8 cellular contexts compared by ENCODE assay signal in genomic region chr2:181904022-181904632, GRCh38. TPM values are rescaled to one million over a fixed set of nuclear protein-coding genes. Genes with fewer than 3 reads are reported as not detected.
DNase-seq lines count a peak whose midpoint lies in the region; ATAC-seq, FAIRE-seq and TF ChIP-seq lines count a peak whose summit lies in the region.

No MANE protein-coding gene starts in this region.

- peak; percentile 45 for ATAC-seq in GM21423 (IDR thresholded peaks at IDR 0.05; ENCODE audit: unreplicated experiment)
- ATAC-seq in naive B cell (ENCODE audit: low read depth in 2 of 2), result peak; percentile 41 to 68
- ATAC-seq in GM18873 (IDR thresholded peaks at IDR 0.05; ENCODE audit: low FRiP score, unreplicated experiment), result no peak

- peak; percentile 30 for DNase-seq in D341Med (ENCODE audit: low spot score)
- DNase-seq in NCI-H748 (lab: John Stamatoyannopoulos, UW; ENCODE audit: unreplicated experiment), result peak; percentile 55
- peak; percentile 83 for DNase-seq in dermis blood vessel endothelial cell
- peak; percentile 23 for DNase-seq in naive B cell
- no peak for DNase-seq in GM12891 (ENCODE audit: insufficient read length, low spot score)
- DNase-seq in posterior cingulate gyrus, result no peak

- H3K36me3 Mint-ChIP-seq in naive B cell, result peaks cover 14 to 22% of the 10 kb centered on the region in 2 donors

- no peak overlapping the region for H3K4me3 Mint-ChIP-seq in naive B cell

- no peaks in the 10 kb centered on the region for H3K27me3 Mint-ChIP-seq in naive B cell

- H3K9me3 Mint-ChIP-seq in naive B cell, result no peaks in the 10 kb centered on the region

- no peak for TF ChIP-seq POLR2A in GM12891 (IDR thresholded peaks at IDR 0.05; ENCODE audit: low read depth, low read length)

- peak overlapping the region in 1 of 6 donors; percentile 79 for H3K27ac Mint-ChIP-seq in naive B cell

- H3K4me1 Mint-ChIP-seq in naive B cell, result peaks cover 3 to 10% (median 9%) of the 10 kb centered on the region in 3 donors

- intact Hi-C loops in posterior cingulate gyrus (cut with DNase I), result loop anchor here (1.0 kb wide), 1 partner anchor 161 kb away; no protein-coding TSS in a partner anchor

- FAIRE-seq in GM12891 (lab: Jason Lieb, UNC), result no peak

TF ChIP-seq in GM12891, 5 proteins besides CTCF, POLR2A, EP300 and RAD21:
- TF ChIP-seq POLR2AphosphoS5 (IDR thresholded peaks at IDR 0.05; ENCODE audit: low read depth, low read length) (no peak), POU2F2 (IDR thresholded peaks at IDR 0.05; ENCODE audit: low read depth, low read length) (no peak), TAF1 (IDR thresholded peaks at IDR 0.05; ENCODE audit: low read depth, low read length) (no peak), PAX5 (IDR thresholded peaks at IDR 0.05; ENCODE audit: insufficient read depth, low read length, severe bottlenecking) (no peak), SPI1 (IDR thresholded peaks at IDR 0.05; ENCODE audit: low read depth, low read length) (no peak)

RNA-seq across cellular contexts. Expression of gene ITPRID2, which starts 12.6 kb away (rescaled TPM):
- 191 and 211 TPM in 2 replicates for total RNA-seq in dermis blood vessel endothelial cell
- 1 to 10 TPM in 5 of 6 donors, not detected in 1; 3.2 to 5.5 (median 4.4) TPM for polyA plus RNA-seq in naive B cell (ENCODE audit: low read depth in 6 of 6)
- polyA plus RNA-seq in GM12891 (2012; ENCODE audit: low read depth, missing spikeins), result 5.8 TPM

Comparison
In these comparisons a context has a peak if more than half of its experiments do, and no peak if none do; other contexts are left out.
1. DNase-seq: peak in D341Med (single experiment), NCI-H748 (single experiment), dermis blood vessel endothelial cell (single experiment) and naive B cell (single experiment); none in GM12891 (single experiment) and posterior cingulate gyrus (0 of 10).